21 cellular contexts compared by ENCODE assay signal in genomic region chr12:15677207-15677606, GRCh38.
"Had no signal": no experiment of that assay in that cellular context is flagged by ENCODE, and none has a peak within 500 bp of the region (broad histone marks: within the 10 kb centered on the region; RNA-seq: fewer than 3 reads in every experiment).

No MANE protein-coding gene starts in this region.

- H3K36me3 ChIP-seq: esophagus squamous epithelium, gastrocnemius medialis, pancreas, right atrium auricular region, upper lobe of right lung, WERI-Rb-1 had no signal

- H3K27ac Mint-ChIP-seq: activated naive CD4-positive, alpha-beta T cell treated with anti-CD3 and anti-CD28 coated beads, Interleukin-2, amount 50 U/mL, for 24 hours; nephron; T-cell had no signal

- FAIRE-seq: colon, pancreas, TTC549 had no signal

- H3K36me3 Mint-ChIP-seq: activated naive CD4-positive, alpha-beta T cell treated with anti-CD3 and anti-CD28 coated beads, Interleukin-2, amount 50 U/mL, for 24 hours; T-cell had no signal

- H3K4me1 Mint-ChIP-seq: activated naive CD4-positive, alpha-beta T cell treated with anti-CD3 and anti-CD28 coated beads, Interleukin-2, amount 50 U/mL, for 24 hours; T-cell had no signal

- ATAC-seq: gastrocnemius medialis, left ventricle myocardium superior, pancreas, psoas muscle, T-cell, upper lobe of right lung had no signal

- H3K27me3 ChIP-seq: esophagus squamous epithelium, gastrocnemius medialis, pancreas, right atrium auricular region, upper lobe of right lung had no signal

- H3K9me3 ChIP-seq: esophagus squamous epithelium, gastrocnemius medialis, pancreas, psoas muscle, right atrium auricular region, upper lobe of right lung had no signal

- H3K4me1 ChIP-seq: esophagus squamous epithelium, gastrocnemius medialis, pancreas, psoas muscle, right atrium auricular region, upper lobe of right lung had no signal

- H3K9me3 Mint-ChIP-seq: activated naive CD4-positive, alpha-beta T cell treated with anti-CD3 and anti-CD28 coated beads, Interleukin-2, amount 50 U/mL, for 24 hours; nephron; T-cell had no signal

- H3K4me3 ChIP-seq: esophagus squamous epithelium, gastrocnemius medialis, pancreas, psoas muscle, right atrium auricular region, upper lobe of right lung had no signal

- DNase-seq: activated CD4-positive, alpha-beta T cell treated with anti-CD3 and anti-CD28 coated beads for 1 hour; activated gamma-delta T cell treated with Interleukin-2 at 50 U/mL for 16 hours; activated T-cell treated with anti-CD3 and anti-CD28 coated beads, Interleukin-2, amount 50 U/mL, for 1 hour; caudate nucleus; esophagus squamous epithelium; gastrocnemius medialis; hippocampal formation; left ventricle myocardium superior; mammary epithelial cell; pancreas; psoas muscle; stimulated activated CD4-positive, alpha-beta T cell treated with anti-CD3 and anti-CD28 coated beads, Interleukin-4, amount 100 ng/mL, for 24 hours; stimulated activated naive CD4-positive, alpha-beta T cell treated with Interleukin-2 at 50 U/mL for 16 hours; T-cell; upper lobe of right lung; WERI-Rb-1 had no signal

- H3K4me3 Mint-ChIP-seq: activated naive CD4-positive, alpha-beta T cell treated with anti-CD3 and anti-CD28 coated beads, Interleukin-2, amount 50 U/mL, for 24 hours; nephron; T-cell had no signal

- H3K27ac ChIP-seq: esophagus squamous epithelium, gastrocnemius medialis, pancreas, psoas muscle, right atrium auricular region, upper lobe of right lung, WERI-Rb-1 had no signal
